Comparison of ENCODE assay signal across 16 cellular contexts in the genomic region with DNA sequence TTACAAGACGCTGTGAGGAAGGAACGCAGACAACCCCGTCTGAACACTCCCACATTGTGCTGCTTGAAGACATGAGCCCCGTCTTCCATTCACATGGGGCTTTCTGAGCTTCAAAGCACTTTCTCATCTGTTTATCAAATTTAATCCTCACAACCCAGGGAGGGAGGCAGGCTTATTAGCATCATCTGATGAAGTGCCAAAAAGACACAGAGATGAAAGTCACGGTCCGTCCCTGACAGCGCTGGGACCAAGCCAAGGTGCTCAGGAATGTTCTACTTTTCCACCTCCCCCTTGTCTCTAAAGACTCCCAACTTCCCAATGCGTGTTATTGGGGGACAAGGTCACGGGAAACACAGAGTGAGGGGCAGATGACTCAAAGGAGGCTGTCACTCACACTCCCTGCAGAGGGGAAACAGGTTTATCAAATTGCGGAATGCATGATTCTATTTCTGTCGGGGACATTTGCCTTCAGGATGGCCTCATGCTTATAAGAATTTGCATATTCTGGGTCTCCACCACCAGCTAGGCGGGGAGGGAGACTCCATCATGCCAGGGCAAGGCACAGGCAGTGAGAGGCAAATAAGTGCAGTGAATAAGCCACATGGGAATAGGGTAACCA. TPM values are rescaled to one million over a fixed set of nuclear protein-coding genes. Genes with fewer than 3 reads are reported as not detected.
DNase-seq lines count a peak whose midpoint lies in the region; ATAC-seq, FAIRE-seq and TF ChIP-seq lines count a peak whose summit lies in the region.
"Had no signal": no experiment of that assay in that cellular context is flagged by ENCODE, and none has a peak within 500 bp of the region (broad histone marks: within the 10 kb centered on the region; RNA-seq: fewer than 3 reads in every experiment).

No MANE protein-coding gene starts in this region.

- H3K27me3 ChIP-seq in GM23338 (ENCODE audit: insufficient read depth) (no peaks in the 10 kb centered on the region), H7 (ENCODE audit: control insufficient read depth, insufficient read depth, low read length) (no peaks in the 10 kb centered on the region)
- H3K27me3 ChIP-seq: testis had no signal

- no peak for TF ChIP-seq POLR2A in GM12891 (IDR thresholded peaks at IDR 0.05; ENCODE audit: low read depth, low read length)

- peaks cover 25% of the 10 kb centered on the region for H3K4me1 ChIP-seq in GM23338 (ENCODE audit: insufficient read depth)
- H3K4me1 ChIP-seq: lower lobe of right lung had no signal

- peak; percentile 76 for FAIRE-seq in GM12891 (lab: Jason Lieb, UNC)

- H3K79me2 ChIP-seq in GM23338 (replicated peaks; ENCODE audit: insufficient read depth): peaks cover 98% of the 10 kb centered on the region

- H3K4me1 Mint-ChIP-seq in GM23338 (peaks cover 48% of the 10 kb centered on the region), naive B cell (peaks cover 55 to 68% (median 65%) of the 10 kb centered on the region in 3 donors), endothelial cell (ENCODE audit: unreplicated experiment) (peaks cover 6% of the 10 kb centered on the region)

- no peak overlapping the region for H3K27ac ChIP-seq in GM23338 (ENCODE audit: low read depth)
- H3K27ac ChIP-seq: C4-2B, lower lobe of right lung had no signal

- no peak overlapping the region for H2AFZ ChIP-seq in GM23338

- H3K27ac Mint-ChIP-seq in GM23338 (no peak overlapping the region), naive B cell (peak overlapping the region in 5 of 6 donors; percentile 47 to 85 (median 81)), endothelial cell (ENCODE audit: unreplicated experiment) (no peak overlapping the region)
- H3K27ac Mint-ChIP-seq: activated CD8-positive, alpha-beta T cell treated with anti-CD3 and anti-CD28 coated beads, Interleukin-2, amount 10 ng/mL, durations not matched to agents 7 days and 5 days; activated naive CD4-positive, alpha-beta T cell treated with anti-CD3 and anti-CD28 coated beads, Interleukin-2, amount 50 U/mL, for 24 hours; T-cell had no signal

- H3K36me3 ChIP-seq in GM23338 (ENCODE audit: insufficient read depth) (no peaks in the 10 kb centered on the region), H7 (replicated peaks; ENCODE audit: control insufficient read depth, insufficient read depth, low read length) (no peaks in the 10 kb centered on the region)
- H3K36me3 ChIP-seq: lower lobe of right lung had no signal

- H3K4me3 ChIP-seq in GM23338 (no peak overlapping the region), H7 (ENCODE audit: insufficient read depth, low read depth, low read length) (no peak overlapping the region)
- H3K4me3 ChIP-seq: lower lobe of right lung, testis had no signal

- peaks cover 6% of the 10 kb centered on the region for H4K20me1 ChIP-seq in GM23338 (replicated peaks; ENCODE audit: insufficient read depth)

- peak overlapping the region; percentile 42; the same call in 1 of the 2 replicates for H3K4me2 ChIP-seq in GM23338

- H3F3A ChIP-seq in GM23338 (replicated peaks; ENCODE audit: low read depth): no peaks in the 10 kb centered on the region

- no peak for TF ChIP-seq CTCF in GM23338 (conservative IDR thresholded peaks at IDR 0.05; ENCODE audit: low read depth in 2 of 2)
- TF ChIP-seq CTCF in endothelial cell (IDR thresholded peaks at IDR 0.05; ENCODE audit: unreplicated experiment): no peak

- H3K27me3 Mint-ChIP-seq in GM23338 (ENCODE audit: insufficient read depth, low read depth, poor library complexity) (no peaks in the 10 kb centered on the region), naive B cell (no peaks in the 10 kb centered on the region), endothelial cell (ENCODE audit: unreplicated experiment) (peaks cover 1% of the 10 kb centered on the region)
- H3K27me3 Mint-ChIP-seq: activated naive CD4-positive, alpha-beta T cell treated with anti-CD3 and anti-CD28 coated beads, Interleukin-2, amount 50 U/mL, for 24 hours; T-cell had no signal

- H3K9me3 Mint-ChIP-seq in GM23338 (no peaks in the 10 kb centered on the region; the same call in 2 of the 3 replicates), naive B cell (peaks cover 0 to 5% (median 0%) of the 10 kb centered on the region in 7 donors), endothelial cell (ENCODE audit: unreplicated experiment) (no peaks in the 10 kb centered on the region)
- H3K9me3 Mint-ChIP-seq: activated naive CD4-positive, alpha-beta T cell treated with anti-CD3 and anti-CD28 coated beads, Interleukin-2, amount 50 U/mL, for 24 hours; T-cell had no signal

- ATAC-seq in GM23338: no peak
- peak; percentile 66 to 73 for ATAC-seq in naive B cell (ENCODE audit: low read depth in 2 of 2)
- ATAC-seq: activated CD8-positive, alpha-beta T cell treated with anti-CD3 and anti-CD28 coated beads, Interleukin-2, amount 10 ng/mL, durations not matched to agents 7 days and 5 days; lower lobe of right lung; T-cell had no signal

- H3K4me3 Mint-ChIP-seq in GM23338: no peak overlapping the region
- H3K4me3 Mint-ChIP-seq in naive B cell: peak overlapping the region; percentile 58 to 87 (median 72)
- no peak overlapping the region for H3K4me3 Mint-ChIP-seq in endothelial cell (ENCODE audit: unreplicated experiment)
- H3K4me3 Mint-ChIP-seq: activated CD8-positive, alpha-beta T cell treated with anti-CD3 and anti-CD28 coated beads, Interleukin-2, amount 10 ng/mL, durations not matched to agents 7 days and 5 days; activated naive CD4-positive, alpha-beta T cell treated with anti-CD3 and anti-CD28 coated beads, Interleukin-2, amount 50 U/mL, for 24 hours; T-cell had no signal

- peaks cover 8% of the 10 kb centered on the region for H3K9me2 ChIP-seq in GM23338 (ENCODE audit: insufficient read depth)

- DNase-seq in GM12891 (ENCODE audit: insufficient read length, low spot score): no peak
- DNase-seq in GM23338 (ENCODE audit: low spot score): no peak
- DNase-seq in NCI-H2171 treated with DMSO at 0.1 percent for 48 hours (lab: John Stamatoyannopoulos, UW): peak; percentile 70
- peak; percentile 58 for DNase-seq in naive B cell
- no peak for DNase-seq in islet precursor cell
- no peak for DNase-seq in endothelial cell (ENCODE audit: low spot score)
- DNase-seq in H7: no peak
- DNase-seq in D341Med (ENCODE audit: low spot score): no peak
- DNase-seq: activated CD8-positive, alpha-beta T cell treated with anti-CD3 and anti-CD28 coated beads, Interleukin-2, amount 10 ng/mL, durations not matched to agents 7 days and 5 days; lower lobe of right lung; MM.1S; NCI-H774; T-cell; testis had no signal

- peaks cover 17% of the 10 kb centered on the region; the same call in 2 of the 3 replicates for H3K36me3 Mint-ChIP-seq in GM23338 (ENCODE audit: low read depth)
- peaks cover 9 to 14% of the 10 kb centered on the region in 2 donors for H3K36me3 Mint-ChIP-seq in naive B cell
- no peaks in the 10 kb centered on the region for H3K36me3 Mint-ChIP-seq in endothelial cell (ENCODE audit: low read depth, unreplicated experiment)

TF ChIP-seq in GM12891, 5 proteins besides CTCF, POLR2A, EP300 and RAD21:
- TF ChIP-seq TAF1 (IDR thresholded peaks at IDR 0.05; ENCODE audit: low read depth, low read length) (no peak), POU2F2 (IDR thresholded peaks at IDR 0.05; ENCODE audit: low read depth, low read length) (peak; percentile 98), POLR2AphosphoS5 (IDR thresholded peaks at IDR 0.05; ENCODE audit: low read depth, low read length) (no peak), SPI1 (IDR thresholded peaks at IDR 0.05; ENCODE audit: low read depth, low read length) (0 out of 2 replicates have a peak, but pooled peaks have one; percentile 4)

TF ChIP-seq in GM23338, 12 proteins besides CTCF, POLR2A, EP300 and RAD21 (continues in another document):
- TF ChIP-seq POLR2AphosphoS5 (IDR thresholded peaks at IDR 0.05; ENCODE audit: low read depth) (no peak), EZH2 (IDR thresholded peaks at IDR 0.05; ENCODE audit: low read depth, unreplicated experiment) (no peak)
- TF ChIP-seq, protein P1, sequence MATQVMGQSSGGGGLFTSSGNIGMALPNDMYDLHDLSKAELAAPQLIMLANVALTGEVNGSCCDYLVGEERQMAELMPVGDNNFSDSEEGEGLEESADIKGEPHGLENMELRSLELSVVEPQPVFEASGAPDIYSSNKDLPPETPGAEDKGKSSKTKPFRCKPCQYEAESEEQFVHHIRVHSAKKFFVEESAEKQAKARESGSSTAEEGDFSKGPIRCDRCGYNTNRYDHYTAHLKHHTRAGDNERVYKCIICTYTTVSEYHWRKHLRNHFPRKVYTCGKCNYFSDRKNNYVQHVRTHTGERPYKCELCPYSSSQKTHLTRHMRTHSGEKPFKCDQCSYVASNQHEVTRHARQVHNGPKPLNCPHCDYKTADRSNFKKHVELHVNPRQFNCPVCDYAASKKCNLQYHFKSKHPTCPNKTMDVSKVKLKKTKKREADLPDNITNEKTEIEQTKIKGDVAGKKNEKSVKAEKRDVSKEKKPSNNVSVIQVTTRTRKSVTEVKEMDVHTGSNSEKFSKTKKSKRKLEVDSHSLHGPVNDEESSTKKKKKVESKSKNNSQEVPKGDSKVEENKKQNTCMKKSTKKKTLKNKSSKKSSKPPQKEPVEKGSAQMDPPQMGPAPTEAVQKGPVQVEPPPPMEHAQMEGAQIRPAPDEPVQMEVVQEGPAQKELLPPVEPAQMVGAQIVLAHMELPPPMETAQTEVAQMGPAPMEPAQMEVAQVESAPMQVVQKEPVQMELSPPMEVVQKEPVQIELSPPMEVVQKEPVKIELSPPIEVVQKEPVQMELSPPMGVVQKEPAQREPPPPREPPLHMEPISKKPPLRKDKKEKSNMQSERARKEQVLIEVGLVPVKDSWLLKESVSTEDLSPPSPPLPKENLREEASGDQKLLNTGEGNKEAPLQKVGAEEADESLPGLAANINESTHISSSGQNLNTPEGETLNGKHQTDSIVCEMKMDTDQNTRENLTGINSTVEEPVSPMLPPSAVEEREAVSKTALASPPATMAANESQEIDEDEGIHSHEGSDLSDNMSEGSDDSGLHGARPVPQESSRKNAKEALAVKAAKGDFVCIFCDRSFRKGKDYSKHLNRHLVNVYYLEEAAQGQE (IDR thresholded peaks at IDR 0.05; ENCODE audit: unreplicated experiment): no peak

RNA-seq across cellular contexts. Expression of a gene that starts 10.7 kb away (rescaled TPM):
- polyA plus RNA-seq in GM12891 (2012; ENCODE audit: low read depth, missing spikeins): 5.8 TPM
- 21.5 and 24.7 TPM in 2 replicates for total RNA-seq in GM23338 (2014; rRNA removed; shearing (Covaris generic))
- 3.3 and 3.5 TPM in 2 replicates for polyA plus RNA-seq in GM23338 (2016; fragmentation: Nextera tagmentation; extraction: Ambion mirVana)
- 1 to 10 TPM; 1.7 to 8.7 (median 3.9) TPM for polyA plus RNA-seq in naive B cell (ENCODE audit: low read depth in 6 of 6)
- 11.1 TPM for total RNA-seq in endothelial cell (ENCODE audit: unreplicated experiment)
- total RNA-seq in H7 (2014; rRNA removed; shearing (Covaris generic)): 7.6 and 7.8 TPM in 2 replicates

Comparison
In these comparisons a context has a peak if more than half of its experiments do, and no peak if none do; other contexts are left out.
1. DNase-seq: peak in NCI-H2171 treated with DMSO at 0.1 percent for 48 hours (single experiment) and naive B cell (single experiment); none in GM12891 (single experiment), GM23338 (single experiment), islet precursor cell (single experiment), endothelial cell (single experiment), H7 (single experiment) and D341Med (single experiment).
2. H3K27ac Mint-ChIP-seq: peak in naive B cell (5 of 6); none in GM23338 (single experiment) and endothelial cell (single experiment).
3. H3K4me3 Mint-ChIP-seq: peak in naive B cell (8 of 8); none in GM23338 (single experiment) and endothelial cell (single experiment).